In genomic region chr15:64877435-64877834, GRCh38 we compare ENCODE assay signal across 1 cellular context.
TF ChIP-seq lines count a peak whose summit lies in the region.

No MANE protein-coding gene starts in this region.

TF ChIP-seq in WTC11, 78 proteins besides CTCF, POLR2A, EP300 and RAD21 (continued from another document):
- TF ChIP-seq AFF4 (CRISPR knock-in tag; IDR thresholded peaks at IDR 0.05; ENCODE audit: borderline replicate concordance) (no peak), NFYB (CRISPR knock-in tag; conservative IDR thresholded peaks at IDR 0.05; ENCODE audit: low read depth) (no peak)
